In the genomic region with DNA sequence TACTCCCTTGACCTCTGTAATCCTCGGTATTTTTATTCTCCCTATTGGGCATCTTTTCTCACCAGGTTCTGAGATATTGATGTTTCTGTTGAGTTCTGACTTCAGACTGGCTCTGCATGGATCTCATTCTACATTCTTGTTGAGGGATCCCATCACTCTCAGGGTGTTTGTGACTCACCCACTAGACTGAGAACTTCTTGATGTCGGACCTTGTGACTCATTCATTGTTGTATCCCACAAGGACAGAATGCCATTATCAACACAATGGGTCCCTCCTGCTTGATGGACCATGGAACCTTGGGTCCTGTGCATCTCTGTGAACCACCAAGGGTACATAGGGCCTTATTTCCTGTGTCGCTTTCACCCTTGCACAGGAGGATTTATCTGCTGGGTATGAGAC, we compare ENCODE assay signal across 2 cellular contexts.
TF ChIP-seq lines count a peak whose summit lies in the region.

No MANE protein-coding gene starts in this region.

TF ChIP-seq in GM23338, 12 proteins besides CTCF, POLR2A, EP300 and RAD21:
- 0 out of 2 replicates have a peak, but pooled peaks have one; percentile 3 for TF ChIP-seq ZNF462 (CRISPR knock-in tag; IDR thresholded peaks at IDR 0.05)
- TF ChIP-seq, protein P1, sequence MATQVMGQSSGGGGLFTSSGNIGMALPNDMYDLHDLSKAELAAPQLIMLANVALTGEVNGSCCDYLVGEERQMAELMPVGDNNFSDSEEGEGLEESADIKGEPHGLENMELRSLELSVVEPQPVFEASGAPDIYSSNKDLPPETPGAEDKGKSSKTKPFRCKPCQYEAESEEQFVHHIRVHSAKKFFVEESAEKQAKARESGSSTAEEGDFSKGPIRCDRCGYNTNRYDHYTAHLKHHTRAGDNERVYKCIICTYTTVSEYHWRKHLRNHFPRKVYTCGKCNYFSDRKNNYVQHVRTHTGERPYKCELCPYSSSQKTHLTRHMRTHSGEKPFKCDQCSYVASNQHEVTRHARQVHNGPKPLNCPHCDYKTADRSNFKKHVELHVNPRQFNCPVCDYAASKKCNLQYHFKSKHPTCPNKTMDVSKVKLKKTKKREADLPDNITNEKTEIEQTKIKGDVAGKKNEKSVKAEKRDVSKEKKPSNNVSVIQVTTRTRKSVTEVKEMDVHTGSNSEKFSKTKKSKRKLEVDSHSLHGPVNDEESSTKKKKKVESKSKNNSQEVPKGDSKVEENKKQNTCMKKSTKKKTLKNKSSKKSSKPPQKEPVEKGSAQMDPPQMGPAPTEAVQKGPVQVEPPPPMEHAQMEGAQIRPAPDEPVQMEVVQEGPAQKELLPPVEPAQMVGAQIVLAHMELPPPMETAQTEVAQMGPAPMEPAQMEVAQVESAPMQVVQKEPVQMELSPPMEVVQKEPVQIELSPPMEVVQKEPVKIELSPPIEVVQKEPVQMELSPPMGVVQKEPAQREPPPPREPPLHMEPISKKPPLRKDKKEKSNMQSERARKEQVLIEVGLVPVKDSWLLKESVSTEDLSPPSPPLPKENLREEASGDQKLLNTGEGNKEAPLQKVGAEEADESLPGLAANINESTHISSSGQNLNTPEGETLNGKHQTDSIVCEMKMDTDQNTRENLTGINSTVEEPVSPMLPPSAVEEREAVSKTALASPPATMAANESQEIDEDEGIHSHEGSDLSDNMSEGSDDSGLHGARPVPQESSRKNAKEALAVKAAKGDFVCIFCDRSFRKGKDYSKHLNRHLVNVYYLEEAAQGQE (IDR thresholded peaks at IDR 0.05; ENCODE audit: unreplicated experiment) = no peak

TF ChIP-seq in SK-N-SH, 30 proteins besides CTCF, POLR2A, EP300 and RAD21 (continued from another document):
- TF ChIP-seq NFIC (IDR thresholded peaks at IDR 0.05; ENCODE audit: borderline replicate concordance) = no peak
- TF ChIP-seq RXRA (IDR thresholded peaks at IDR 0.05; ENCODE audit: borderline replicate concordance, low read depth) = no peak
- 0 out of 2 replicates have a peak, but pooled peaks have one; percentile 20 for TF ChIP-seq TCF12 (IDR thresholded peaks at IDR 0.05)
- TF ChIP-seq CHD2 (IDR thresholded peaks at IDR 0.05; ENCODE audit: low read length, partially characterized antibody) = no peak
- TF ChIP-seq SMC3 (IDR thresholded peaks at IDR 0.05; ENCODE audit: low read depth, low read length) = no peak
- TF ChIP-seq MEF2A (IDR thresholded peaks at IDR 0.05; ENCODE audit: borderline replicate concordance, low read depth) = no peak
- TF ChIP-seq YY1 (IDR thresholded peaks at IDR 0.05; ENCODE audit: low read depth) = no peak
- no peak for TF ChIP-seq POLR2AphosphoS5 (IDR thresholded peaks at IDR 0.05; ENCODE audit: low read depth, low read length)
- TF ChIP-seq MXI1 (IDR thresholded peaks at IDR 0.05; ENCODE audit: low read depth, low read length) = no peak
- TF ChIP-seq, protein P1 (IDR thresholded peaks at IDR 0.05; ENCODE audit: low read depth, low read length) = no peak
- TF ChIP-seq, protein P2, sequence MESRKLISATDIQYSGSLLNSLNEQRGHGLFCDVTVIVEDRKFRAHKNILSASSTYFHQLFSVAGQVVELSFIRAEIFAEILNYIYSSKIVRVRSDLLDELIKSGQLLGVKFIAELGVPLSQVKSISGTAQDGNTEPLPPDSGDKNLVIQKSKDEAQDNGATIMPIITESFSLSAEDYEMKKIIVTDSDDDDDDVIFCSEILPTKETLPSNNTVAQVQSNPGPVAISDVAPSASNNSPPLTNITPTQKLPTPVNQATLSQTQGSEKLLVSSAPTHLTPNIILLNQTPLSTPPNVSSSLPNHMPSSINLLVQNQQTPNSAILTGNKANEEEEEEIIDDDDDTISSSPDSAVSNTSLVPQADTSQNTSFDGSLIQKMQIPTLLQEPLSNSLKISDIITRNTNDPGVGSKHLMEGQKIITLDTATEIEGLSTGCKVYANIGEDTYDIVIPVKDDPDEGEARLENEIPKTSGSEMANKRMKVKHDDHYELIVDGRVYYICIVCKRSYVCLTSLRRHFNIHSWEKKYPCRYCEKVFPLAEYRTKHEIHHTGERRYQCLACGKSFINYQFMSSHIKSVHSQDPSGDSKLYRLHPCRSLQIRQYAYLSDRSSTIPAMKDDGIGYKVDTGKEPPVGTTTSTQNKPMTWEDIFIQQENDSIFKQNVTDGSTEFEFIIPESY (IDR thresholded peaks at IDR 0.05; ENCODE audit: borderline replicate concordance, low read depth) = no peak
- no peak for TF ChIP-seq TAF1 (IDR thresholded peaks at IDR 0.05; ENCODE audit: borderline replicate concordance, low read depth, low read length)
- TF ChIP-seq FOSL2 (IDR thresholded peaks at IDR 0.05; ENCODE audit: borderline replicate concordance, low read depth) = peak; percentile 66; the same call in 1 of the 2 replicates
- TF ChIP-seq PBX3 (IDR thresholded peaks at IDR 0.05) = peak; percentile 13; the same call in 1 of the 2 replicates
- TF ChIP-seq GATA2 (CRISPR knock-in tag; IDR thresholded peaks at IDR 0.05) = no peak
- TF ChIP-seq FOXJ3 (CRISPR knock-in tag; IDR thresholded peaks at IDR 0.05) = no peak
- TF ChIP-seq, protein P3, sequence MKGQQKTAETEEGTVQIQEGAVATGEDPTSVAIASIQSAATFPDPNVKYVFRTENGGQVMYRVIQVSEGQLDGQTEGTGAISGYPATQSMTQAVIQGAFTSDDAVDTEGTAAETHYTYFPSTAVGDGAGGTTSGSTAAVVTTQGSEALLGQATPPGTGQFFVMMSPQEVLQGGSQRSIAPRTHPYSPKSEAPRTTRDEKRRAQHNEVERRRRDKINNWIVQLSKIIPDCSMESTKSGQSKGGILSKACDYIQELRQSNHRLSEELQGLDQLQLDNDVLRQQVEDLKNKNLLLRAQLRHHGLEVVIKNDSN (IDR thresholded peaks at IDR 0.05; ENCODE audit: borderline replicate concordance, low read depth) = no peak
- no peak for TF ChIP-seq SIN3A (IDR thresholded peaks at IDR 0.05; ENCODE audit: borderline replicate concordance, low read depth, low read length)
- no peak for TF ChIP-seq IRF3 (IDR thresholded peaks at IDR 0.05; ENCODE audit: low read depth, low read length)
- TF ChIP-seq RCOR1 (IDR thresholded peaks at IDR 0.05; ENCODE audit: low read length) = no peak
- TF ChIP-seq FOXM1 (IDR thresholded peaks at IDR 0.05; ENCODE audit: low read depth) = no peak
- TF ChIP-seq GABPA (IDR thresholded peaks at IDR 0.05; ENCODE audit: low read depth) = no peak
